Comparison of ENCODE assay signal across 25 cellular contexts in the genomic region with DNA sequence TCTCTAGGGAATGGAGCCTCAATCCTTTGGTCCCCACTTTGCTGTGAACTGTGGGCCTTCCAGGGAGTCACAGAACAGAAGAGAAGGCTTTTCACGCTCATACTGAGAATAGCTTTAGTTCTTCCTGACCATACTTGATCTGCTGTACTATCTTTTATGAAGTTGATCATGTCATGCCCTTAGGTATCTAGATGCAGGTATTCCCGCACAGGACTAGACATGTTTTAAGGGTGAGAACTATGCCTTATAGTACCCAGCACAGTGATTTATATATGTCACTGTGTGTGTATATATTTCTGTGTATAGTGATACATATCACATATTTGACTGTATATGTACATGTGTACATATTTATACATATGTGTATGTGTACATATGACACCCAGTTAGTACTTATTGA.
DNase-seq lines count a peak whose midpoint lies in the region; ATAC-seq, FAIRE-seq and TF ChIP-seq lines count a peak whose summit lies in the region.
"Had no signal": no experiment of that assay in that cellular context is flagged by ENCODE, and none has a peak within 500 bp of the region (broad histone marks: within the 10 kb centered on the region; RNA-seq: fewer than 3 reads in every experiment).

No MANE protein-coding gene starts in this region.

- H3K27ac ChIP-seq in mammary epithelial cell (ENCODE audit: insufficient read depth, low read depth, low read length): no peak overlapping the region
- no peak overlapping the region for H3K27ac ChIP-seq in foreskin keratinocyte
- H3K27ac ChIP-seq: 22Rv1; A549; BLaER1 treated with 17β-estradiol and CSF1 and Interleukin-3, amounts not matched to agents 10 nM and 100 nM; C4-2B had no signal

- no peaks in the 10 kb centered on the region for H3K9me3 Mint-ChIP-seq in MCF 10A (ENCODE audit: unreplicated experiment)
- H3K9me3 Mint-ChIP-seq: CD8-positive, alpha-beta T cell had no signal

- peak; percentile 94 for ATAC-seq in foreskin keratinocyte
- ATAC-seq: A549; CD8-positive, alpha-beta T cell; GM12878 had no signal

- CTCF ChIA-PET in mammary epithelial cell (lab: Charles Lee; ENCODE audit: low non-redundant PET) (no interaction called here), MCF 10A (lab: Yijun Ruan, JAX) (interaction anchor here (0.6 kb wide), 1 partner anchor 17 kb away, joined by 4 read pairs; no protein-coding TSS in a partner anchor)

- no peak overlapping the region for H3K4me3 Mint-ChIP-seq in MCF 10A (ENCODE audit: unreplicated experiment)
- H3K4me3 Mint-ChIP-seq: B cell; CD4-positive, alpha-beta T cell; CD8-positive, alpha-beta T cell had no signal

- DNase-seq in mammary epithelial cell (peak; percentile 12), MCF 10A (ENCODE audit: unreplicated experiment) (no peak), bronchial epithelial cell (ENCODE audit: low read depth) (peak; percentile 64), foreskin keratinocyte (peak; percentile 73 to 86), NCI-H1417 (lab: John Stamatoyannopoulos, UW) (no peak), activated gamma-delta T cell treated with Interleukin-2 at 50 U/mL for 16 hours (no peak), cerebellar nuclear complex (lab: John Stamatoyannopoulos, UW) (no peak)
- DNase-seq: AML-193; CD4-positive, alpha-beta T cell; CD8-positive, alpha-beta T cell; DMS 273 treated with DMSO at 0.1 percent for 48 hours; DMS153; DMS53; DMS79; DND-41; EL; GDM1 had no signal

- H2AFZ ChIP-seq in mammary epithelial cell (ENCODE audit: low read depth, low read length): no peak overlapping the region

- in situ Hi-C loops in mammary epithelial cell (cut with MboI; ENCODE audit: low sequenced_read_pairs in 2 of 2): no loop called here

- no peak for FAIRE-seq in bronchial epithelial cell (lab: Jason Lieb, UNC)
- FAIRE-seq: A549, GM12878, GM12892, GM18507 had no signal

- peaks cover 6% of the 10 kb centered on the region for H3K4me1 Mint-ChIP-seq in MCF 10A (ENCODE audit: insufficient read depth, unreplicated experiment)
- H3K4me1 Mint-ChIP-seq: B cell had no signal

- no peaks in the 10 kb centered on the region for H4K20me1 ChIP-seq in mammary epithelial cell (ENCODE audit: insufficient read depth, low read length)
- H4K20me1 ChIP-seq: BLaER1 treated with 17β-estradiol and CSF1 and Interleukin-3, amounts not matched to agents 10 nM and 100 nM had no signal

- H3K4me3 ChIP-seq in mammary epithelial cell (replicated peaks in 1 of 3; ENCODE audit: insufficient read depth in 1 of 3, low read depth in 2 of 3, low read length in 3 of 3) (no peak overlapping the region), bronchial epithelial cell (ENCODE audit: low read depth, low read length) (no peak overlapping the region)
- H3K4me3 ChIP-seq: A549; BLaER1 treated with 17β-estradiol and CSF1 and Interleukin-3, amounts not matched to agents 10 nM and 100 nM; GM12878 had no signal

- TF ChIP-seq CTCF in mammary epithelial cell (conservative IDR thresholded peaks at IDR 0.05 in 1 of 2, IDR thresholded peaks at IDR 0.05 in 1 of 2; ENCODE audit: extremely low read depth in 1 of 2, insufficient read depth in 1 of 2, low read depth in 1 of 2, low read length in 2 of 2) (no peak), MCF 10A (IDR thresholded peaks at IDR 0.05; ENCODE audit: unreplicated experiment) (no peak), bronchial epithelial cell (IDR thresholded peaks at IDR 0.05; ENCODE audit: insufficient read depth, low read length, severe bottlenecking) (no peak), foreskin keratinocyte (conservative IDR thresholded peaks at IDR 0.05) (no peak)

- no TSS peak for BruUV-seq in mammary epithelial cell (replicated peaks; lab: Mats Ljungman, UMichigan)
- BruUV-seq in MCF 10A (replicated peaks; lab: Mats Ljungman, UMichigan): no TSS peak

- H3K36me3 ChIP-seq in mammary epithelial cell (ENCODE audit: insufficient read depth, low read length): no peaks in the 10 kb centered on the region
- no peaks in the 10 kb centered on the region for H3K36me3 ChIP-seq in bronchial epithelial cell (ENCODE audit: control insufficient read depth, insufficient read depth, low read length)
- H3K36me3 ChIP-seq: BLaER1 treated with 17β-estradiol and CSF1 and Interleukin-3, amounts not matched to agents 10 nM and 100 nM had no signal

- POLR2A ChIA-PET in MCF 10A (lab: Yijun Ruan, JAX): interaction anchor here (1.5 kb wide), 1 partner anchor 27 kb away, joined by 3 read pairs; no protein-coding TSS in a partner anchor

- no peak overlapping the region for H3K9ac ChIP-seq in mammary epithelial cell (ENCODE audit: insufficient read depth, low read length)
- H3K9ac ChIP-seq: BLaER1 treated with 17β-estradiol and CSF1 and Interleukin-3, amounts not matched to agents 10 nM and 100 nM had no signal

- WGBS in mammary epithelial cell (ENCODE audit: low coverage, missing lambda C conversion rate): 60% methylated on average over 2 of the region's 2 CpGs

- H3K27me3 ChIP-seq in mammary epithelial cell (ENCODE audit: insufficient read depth, low read length) (no peaks in the 10 kb centered on the region), bronchial epithelial cell (ENCODE audit: control insufficient read depth, insufficient read depth, low read length) (no peaks in the 10 kb centered on the region), foreskin keratinocyte (no peaks in the 10 kb centered on the region)
- H3K27me3 ChIP-seq: BLaER1 treated with 17β-estradiol and CSF1 and Interleukin-3, amounts not matched to agents 10 nM and 100 nM had no signal

- no peak overlapping the region for H3K4me2 ChIP-seq in mammary epithelial cell (ENCODE audit: insufficient read depth, low read depth, low read length)
- H3K4me2 ChIP-seq: A549; BLaER1 treated with 17β-estradiol and CSF1 and Interleukin-3, amounts not matched to agents 10 nM and 100 nM had no signal

- dilution Hi-C loops in mammary epithelial cell (cut with HindIII; ENCODE audit: low sequenced_read_pairs): no loop called here

- no peaks in the 10 kb centered on the region for H3K36me3 Mint-ChIP-seq in MCF 10A (ENCODE audit: insufficient read depth, unreplicated experiment)
- H3K36me3 Mint-ChIP-seq: CD8-positive, alpha-beta T cell had no signal

- no peaks in the 10 kb centered on the region for H3K79me2 ChIP-seq in mammary epithelial cell (ENCODE audit: insufficient read depth, low read length)

- H3K4me1 ChIP-seq in mammary epithelial cell (ENCODE audit: insufficient read depth, low read length) (no peaks in the 10 kb centered on the region), foreskin keratinocyte (peaks cover 20% of the 10 kb centered on the region)
- H3K4me1 ChIP-seq: A549 had no signal

- no peaks in the 10 kb centered on the region for H3K9me3 ChIP-seq in mammary epithelial cell (replicated peaks; ENCODE audit: insufficient read depth, low read length)
- H3K9me3 ChIP-seq: A549 had no signal

- H3K27me3 Mint-ChIP-seq in MCF 10A (ENCODE audit: insufficient read depth, unreplicated experiment): no peaks in the 10 kb centered on the region
- H3K27me3 Mint-ChIP-seq: B cell; CD4-positive, alpha-beta T cell had no signal

- intact Hi-C loops in mammary epithelial cell (cut with micrococcal nuclease): no loop called here
- intact Hi-C loops in MCF 10A (cut with micrococcal nuclease): no loop called here

- no peak overlapping the region for H3K27ac Mint-ChIP-seq in MCF 10A (ENCODE audit: low read depth, unreplicated experiment)
- H3K27ac Mint-ChIP-seq: B cell; CD4-positive, alpha-beta T cell; CD8-positive, alpha-beta T cell had no signal

Comparison
In these comparisons a context has a peak if more than half of its experiments do, and no peak if none do; other contexts are left out.
1. DNase-seq: peak in mammary epithelial cell (single experiment), bronchial epithelial cell (single experiment) and foreskin keratinocyte (2 of 2); none in MCF 10A (single experiment), NCI-H1417 (0 of 3), activated gamma-delta T cell treated with Interleukin-2 at 50 U/mL for 16 hours (single experiment) and cerebellar nuclear complex (0 of 2).